In the genomic region with DNA sequence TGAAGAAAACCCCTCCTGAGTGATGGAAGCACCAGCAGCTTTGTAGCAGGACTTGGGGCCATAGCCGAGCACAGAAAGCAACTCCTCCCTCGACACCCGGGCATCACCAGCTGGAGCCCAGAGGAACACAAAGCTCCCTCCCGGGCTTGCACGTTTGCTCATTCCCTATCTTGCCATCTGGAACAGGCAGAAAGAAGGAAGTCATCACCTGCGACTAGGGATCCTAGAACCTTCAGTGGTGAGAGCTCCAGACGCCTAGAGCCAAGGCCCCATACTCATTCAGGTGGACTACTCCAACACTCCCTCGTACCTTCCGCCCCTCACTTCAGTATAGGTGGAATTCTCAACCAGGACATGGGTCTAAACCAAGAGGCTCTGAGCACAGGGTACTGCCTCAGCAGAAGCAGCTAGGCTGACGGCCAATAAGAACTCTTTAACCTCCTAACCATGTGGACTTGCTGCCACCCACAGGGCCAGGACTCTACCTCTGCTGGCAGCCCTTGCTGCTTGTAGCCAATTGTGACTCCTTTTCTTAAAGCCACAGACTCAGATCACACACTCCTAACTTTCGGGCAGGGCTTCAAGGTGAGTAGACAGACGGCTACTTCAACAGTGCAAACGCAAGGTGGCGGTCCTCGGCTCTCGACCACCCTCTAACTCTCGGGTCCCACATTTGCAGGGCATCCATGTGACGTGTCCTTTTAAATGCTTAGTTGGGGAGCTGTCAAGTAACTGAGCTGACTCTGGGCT, we compare ENCODE assay signal across 2 cellular contexts.
TF ChIP-seq lines count a peak whose summit lies in the region.

No MANE protein-coding gene starts in this region.

TF ChIP-seq in GM23338, 12 proteins besides CTCF, POLR2A, EP300 and RAD21 (continues in another document):
- TF ChIP-seq NANOG (IDR thresholded peaks at IDR 0.05; ENCODE audit: borderline replicate concordance): no peak
- TF ChIP-seq EZH2 (IDR thresholded peaks at IDR 0.05; ENCODE audit: low read depth, unreplicated experiment): no peak
- TF ChIP-seq, protein P1, sequence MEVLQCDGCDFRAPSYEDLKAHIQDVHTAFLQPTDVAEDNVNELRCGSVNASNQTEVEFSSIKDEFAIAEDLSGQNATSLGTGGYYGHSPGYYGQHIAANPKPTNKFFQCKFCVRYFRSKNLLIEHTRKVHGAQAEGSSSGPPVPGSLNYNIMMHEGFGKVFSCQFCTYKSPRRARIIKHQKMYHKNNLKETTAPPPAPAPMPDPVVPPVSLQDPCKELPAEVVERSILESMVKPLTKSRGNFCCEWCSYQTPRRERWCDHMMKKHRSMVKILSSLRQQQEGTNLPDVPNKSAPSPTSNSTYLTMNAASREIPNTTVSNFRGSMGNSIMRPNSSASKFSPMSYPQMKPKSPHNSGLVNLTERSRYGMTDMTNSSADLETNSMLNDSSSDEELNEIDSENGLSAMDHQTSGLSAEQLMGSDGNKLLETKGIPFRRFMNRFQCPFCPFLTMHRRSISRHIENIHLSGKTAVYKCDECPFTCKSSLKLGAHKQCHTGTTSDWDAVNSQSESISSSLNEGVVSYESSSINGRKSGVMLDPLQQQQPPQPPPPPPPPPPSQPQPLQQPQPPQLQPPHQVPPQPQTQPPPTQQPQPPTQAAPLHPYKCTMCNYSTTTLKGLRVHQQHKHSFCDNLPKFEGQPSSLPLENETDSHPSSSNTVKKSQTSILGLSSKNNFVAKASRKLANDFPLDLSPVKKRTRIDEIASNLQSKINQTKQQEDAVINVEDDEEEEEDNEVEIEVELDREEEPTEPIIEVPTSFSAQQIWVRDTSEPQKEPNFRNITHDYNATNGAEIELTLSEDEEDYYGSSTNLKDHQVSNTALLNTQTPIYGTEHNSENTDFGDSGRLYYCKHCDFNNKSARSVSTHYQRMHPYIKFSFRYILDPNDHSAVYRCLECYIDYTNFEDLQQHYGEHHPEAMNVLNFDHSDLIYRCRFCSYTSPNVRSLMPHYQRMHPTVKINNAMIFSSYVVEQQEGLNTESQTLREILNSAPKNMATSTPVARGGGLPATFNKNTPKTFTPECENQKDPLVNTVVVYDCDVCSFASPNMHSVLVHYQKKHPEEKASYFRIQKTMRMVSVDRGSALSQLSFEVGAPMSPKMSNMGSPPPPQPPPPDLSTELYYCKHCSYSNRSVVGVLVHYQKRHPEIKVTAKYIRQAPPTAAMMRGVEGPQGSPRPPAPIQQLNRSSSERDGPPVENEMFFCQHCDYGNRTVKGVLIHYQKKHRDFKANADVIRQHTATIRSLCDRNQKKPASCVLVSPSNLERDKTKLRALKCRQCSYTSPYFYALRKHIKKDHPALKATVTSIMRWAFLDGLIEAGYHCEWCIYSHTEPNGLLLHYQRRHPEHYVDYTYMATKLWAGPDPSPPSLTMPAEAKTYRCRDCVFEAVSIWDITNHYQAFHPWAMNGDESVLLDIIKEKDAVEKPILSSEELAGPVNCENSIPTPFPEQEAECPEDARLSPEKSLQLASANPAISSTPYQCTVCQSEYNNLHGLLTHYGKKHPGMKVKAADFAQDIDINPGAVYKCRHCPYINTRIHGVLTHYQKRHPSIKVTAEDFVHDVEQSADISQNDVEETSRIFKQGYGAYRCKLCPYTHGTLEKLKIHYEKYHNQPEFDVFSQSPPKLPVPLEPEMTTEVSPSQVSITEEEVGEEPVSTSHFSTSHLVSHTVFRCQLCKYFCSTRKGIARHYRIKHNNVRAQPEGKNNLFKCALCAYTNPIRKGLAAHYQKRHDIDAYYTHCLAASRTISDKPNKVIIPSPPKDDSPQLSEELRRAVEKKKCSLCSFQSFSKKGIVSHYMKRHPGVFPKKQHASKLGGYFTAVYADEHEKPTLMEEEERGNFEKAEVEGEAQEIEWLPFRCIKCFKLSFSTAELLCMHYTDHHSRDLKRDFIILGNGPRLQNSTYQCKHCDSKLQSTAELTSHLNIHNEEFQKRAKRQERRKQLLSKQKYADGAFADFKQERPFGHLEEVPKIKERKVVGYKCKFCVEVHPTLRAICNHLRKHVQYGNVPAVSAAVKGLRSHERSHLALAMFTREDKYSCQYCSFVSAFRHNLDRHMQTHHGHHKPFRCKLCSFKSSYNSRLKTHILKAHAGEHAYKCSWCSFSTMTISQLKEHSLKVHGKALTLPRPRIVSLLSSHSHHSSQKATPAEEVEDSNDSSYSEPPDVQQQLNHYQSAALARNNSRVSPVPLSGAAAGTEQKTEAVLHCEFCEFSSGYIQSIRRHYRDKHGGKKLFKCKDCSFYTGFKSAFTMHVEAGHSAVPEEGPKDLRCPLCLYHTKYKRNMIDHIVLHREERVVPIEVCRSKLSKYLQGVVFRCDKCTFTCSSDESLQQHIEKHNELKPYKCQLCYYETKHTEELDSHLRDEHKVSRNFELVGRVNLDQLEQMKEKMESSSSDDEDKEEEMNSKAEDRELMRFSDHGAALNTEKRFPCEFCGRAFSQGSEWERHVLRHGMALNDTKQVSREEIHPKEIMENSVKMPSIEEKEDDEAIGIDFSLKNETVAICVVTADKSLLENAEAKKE (CRISPR knock-in tag; IDR thresholded peaks at IDR 0.05): no peak
- no peak for TF ChIP-seq POLR2AphosphoS5 (IDR thresholded peaks at IDR 0.05; ENCODE audit: low read depth)
- TF ChIP-seq, protein P2, sequence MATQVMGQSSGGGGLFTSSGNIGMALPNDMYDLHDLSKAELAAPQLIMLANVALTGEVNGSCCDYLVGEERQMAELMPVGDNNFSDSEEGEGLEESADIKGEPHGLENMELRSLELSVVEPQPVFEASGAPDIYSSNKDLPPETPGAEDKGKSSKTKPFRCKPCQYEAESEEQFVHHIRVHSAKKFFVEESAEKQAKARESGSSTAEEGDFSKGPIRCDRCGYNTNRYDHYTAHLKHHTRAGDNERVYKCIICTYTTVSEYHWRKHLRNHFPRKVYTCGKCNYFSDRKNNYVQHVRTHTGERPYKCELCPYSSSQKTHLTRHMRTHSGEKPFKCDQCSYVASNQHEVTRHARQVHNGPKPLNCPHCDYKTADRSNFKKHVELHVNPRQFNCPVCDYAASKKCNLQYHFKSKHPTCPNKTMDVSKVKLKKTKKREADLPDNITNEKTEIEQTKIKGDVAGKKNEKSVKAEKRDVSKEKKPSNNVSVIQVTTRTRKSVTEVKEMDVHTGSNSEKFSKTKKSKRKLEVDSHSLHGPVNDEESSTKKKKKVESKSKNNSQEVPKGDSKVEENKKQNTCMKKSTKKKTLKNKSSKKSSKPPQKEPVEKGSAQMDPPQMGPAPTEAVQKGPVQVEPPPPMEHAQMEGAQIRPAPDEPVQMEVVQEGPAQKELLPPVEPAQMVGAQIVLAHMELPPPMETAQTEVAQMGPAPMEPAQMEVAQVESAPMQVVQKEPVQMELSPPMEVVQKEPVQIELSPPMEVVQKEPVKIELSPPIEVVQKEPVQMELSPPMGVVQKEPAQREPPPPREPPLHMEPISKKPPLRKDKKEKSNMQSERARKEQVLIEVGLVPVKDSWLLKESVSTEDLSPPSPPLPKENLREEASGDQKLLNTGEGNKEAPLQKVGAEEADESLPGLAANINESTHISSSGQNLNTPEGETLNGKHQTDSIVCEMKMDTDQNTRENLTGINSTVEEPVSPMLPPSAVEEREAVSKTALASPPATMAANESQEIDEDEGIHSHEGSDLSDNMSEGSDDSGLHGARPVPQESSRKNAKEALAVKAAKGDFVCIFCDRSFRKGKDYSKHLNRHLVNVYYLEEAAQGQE (IDR thresholded peaks at IDR 0.05; ENCODE audit: unreplicated experiment): no peak
- no peak for TF ChIP-seq EZH2phosphoT487 (IDR thresholded peaks at IDR 0.05; ENCODE audit: unreplicated experiment)
- TF ChIP-seq STAT1 (IDR thresholded peaks at IDR 0.05; ENCODE audit: unreplicated experiment): no peak
- TF ChIP-seq, protein P3, sequence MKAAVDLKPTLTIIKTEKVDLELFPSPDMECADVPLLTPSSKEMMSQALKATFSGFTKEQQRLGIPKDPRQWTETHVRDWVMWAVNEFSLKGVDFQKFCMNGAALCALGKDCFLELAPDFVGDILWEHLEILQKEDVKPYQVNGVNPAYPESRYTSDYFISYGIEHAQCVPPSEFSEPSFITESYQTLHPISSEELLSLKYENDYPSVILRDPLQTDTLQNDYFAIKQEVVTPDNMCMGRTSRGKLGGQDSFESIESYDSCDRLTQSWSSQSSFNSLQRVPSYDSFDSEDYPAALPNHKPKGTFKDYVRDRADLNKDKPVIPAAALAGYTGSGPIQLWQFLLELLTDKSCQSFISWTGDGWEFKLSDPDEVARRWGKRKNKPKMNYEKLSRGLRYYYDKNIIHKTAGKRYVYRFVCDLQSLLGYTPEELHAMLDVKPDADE (IDR thresholded peaks at IDR 0.05): no peak

TF ChIP-seq in H1, 55 proteins besides CTCF, POLR2A, EP300 and RAD21:
- TF ChIP-seq BRCA1 (IDR thresholded peaks at IDR 0.05; ENCODE audit: low read depth, low read length): no peak
- no peak for TF ChIP-seq TBP (IDR thresholded peaks at IDR 0.05; ENCODE audit: low read depth, low read length)
- TF ChIP-seq SAP30 (IDR thresholded peaks at IDR 0.05; ENCODE audit: insufficient read depth, insufficient replicate concordance, low read length): no peak
- TF ChIP-seq, protein P4, sequence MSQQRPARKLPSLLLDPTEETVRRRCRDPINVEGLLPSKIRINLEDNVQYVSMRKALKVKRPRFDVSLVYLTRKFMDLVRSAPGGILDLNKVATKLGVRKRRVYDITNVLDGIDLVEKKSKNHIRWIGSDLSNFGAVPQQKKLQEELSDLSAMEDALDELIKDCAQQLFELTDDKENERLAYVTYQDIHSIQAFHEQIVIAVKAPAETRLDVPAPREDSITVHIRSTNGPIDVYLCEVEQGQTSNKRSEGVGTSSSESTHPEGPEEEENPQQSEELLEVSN (IDR thresholded peaks at IDR 0.05): no peak
- TF ChIP-seq SP1 (IDR thresholded peaks at IDR 0.05; ENCODE audit: low read depth, low read length): no peak
- no peak for TF ChIP-seq RXRA (IDR thresholded peaks at IDR 0.05; ENCODE audit: insufficient read depth, low read depth, low read length)
- no peak for TF ChIP-seq SIX5 (IDR thresholded peaks at IDR 0.05; ENCODE audit: low read depth, low read length)
- no peak for TF ChIP-seq POU5F1 (IDR thresholded peaks at IDR 0.05; ENCODE audit: low read depth, low read length)
